Comparison of ENCODE assay signal across 27 cellular contexts in the genomic region with DNA sequence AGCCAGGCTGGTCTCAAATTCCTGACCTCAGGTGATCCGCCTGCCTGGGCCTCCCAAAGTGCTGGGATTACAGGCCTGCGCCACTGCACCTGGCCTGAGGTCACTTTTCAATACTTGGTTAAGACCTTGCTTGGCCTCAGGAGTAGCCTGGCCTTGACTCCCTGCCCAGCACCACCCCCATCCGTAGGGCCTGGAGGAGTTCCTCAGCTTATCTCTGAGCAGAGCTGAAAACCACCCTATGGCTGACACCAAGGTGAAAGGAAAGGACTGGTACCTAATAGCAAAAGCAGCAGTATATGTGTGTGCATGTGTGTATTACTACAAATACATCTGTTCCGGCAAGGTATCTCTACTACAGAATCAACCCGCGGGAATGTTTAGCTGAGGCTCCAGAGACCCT.
"Had no signal": no experiment of that assay in that cellular context is flagged by ENCODE, and none has a peak within 500 bp of the region (broad histone marks: within the 10 kb centered on the region; RNA-seq: fewer than 3 reads in every experiment).

No MANE protein-coding gene starts in this region.

- H3K4me3 ChIP-seq: coronary artery, mucosa of descending colon, pancreas, right atrium auricular region, thyroid gland, vagina had no signal

- H3K4me1 ChIP-seq: vagina had no signal

- FAIRE-seq: endometrium, frontal cortex, keratinocyte, pancreas, small intestine had no signal

- H3K27me3 ChIP-seq: neutrophil, pancreas, right atrium auricular region, thyroid gland, vagina had no signal

- H3K9me3 Mint-ChIP-seq: immature natural killer cell; natural killer cell treated with Interleukin-12 subunit alpha and Interleukin-12 subunit beta and Interleukin-15 and Interleukin-18, amount 100 ng/mL, for 72 hours; neural crest cell; stimulated activated naive CD8-positive, alpha-beta T cell treated with anti-CD3 and anti-CD28 coated beads, Interleukin-15, amount 100 ng/mL, for 72 hours had no signal

- H3K27ac Mint-ChIP-seq: mesothelial cell of epicardium; naive B cell; natural killer cell treated with Interleukin-12 subunit alpha and Interleukin-12 subunit beta and Interleukin-15 and Interleukin-18, amount 100 ng/mL, for 72 hours; progenitor cell of endocrine pancreas; stimulated activated naive CD8-positive, alpha-beta T cell treated with anti-CD3 and anti-CD28 coated beads, Interleukin-15, amount 100 ng/mL, for 72 hours had no signal

- H3K4me1 Mint-ChIP-seq: mesothelial cell of epicardium; neural crest cell; stimulated activated naive CD8-positive, alpha-beta T cell treated with anti-CD3 and anti-CD28 coated beads, Interleukin-15, amount 100 ng/mL, for 72 hours had no signal

- ATAC-seq: mucosa of descending colon; natural killer cell treated with Interleukin-12 subunit alpha and Interleukin-12 subunit beta and Interleukin-15 and Interleukin-18, amount 100 ng/mL, for 72 hours; stimulated activated naive CD8-positive, alpha-beta T cell treated with anti-CD3 and anti-CD28 coated beads, Interleukin-15, amount 100 ng/mL, for 72 hours had no signal

- H3K36me3 Mint-ChIP-seq: mesothelial cell of epicardium; naive B cell; natural killer cell treated with Interleukin-12 subunit alpha and Interleukin-12 subunit beta and Interleukin-15 and Interleukin-18, amount 100 ng/mL, for 72 hours had no signal

- H3K27ac ChIP-seq: coronary artery, neutrophil, pancreas, right atrium auricular region, thyroid gland, vagina had no signal

- H3K4me3 Mint-ChIP-seq: immature natural killer cell; mesothelial cell of epicardium; naive B cell; natural killer cell treated with Interleukin-12 subunit alpha and Interleukin-12 subunit beta and Interleukin-15 and Interleukin-18, amount 100 ng/mL, for 72 hours; neural crest cell; stimulated activated naive CD8-positive, alpha-beta T cell treated with anti-CD3 and anti-CD28 coated beads, Interleukin-15, amount 100 ng/mL, for 72 hours had no signal

- H3K27me3 Mint-ChIP-seq: naive B cell; natural killer cell treated with Interleukin-12 subunit alpha and Interleukin-12 subunit beta and Interleukin-15 and Interleukin-18, amount 100 ng/mL, for 72 hours; stimulated activated naive CD8-positive, alpha-beta T cell treated with anti-CD3 and anti-CD28 coated beads, Interleukin-15, amount 100 ng/mL, for 72 hours had no signal

- H3K36me3 ChIP-seq: neutrophil, pancreas, right atrium auricular region, thyroid gland, vagina had no signal

- DNase-seq: dermis blood vessel endothelial cell; effector memory CD4-positive, alpha-beta T cell; erythroblast; hypothalamus; immature natural killer cell; mesenchymal stem cell; mucosa of descending colon; naive B cell; pancreas; small intestine; stimulated activated CD4-positive, alpha-beta T cell treated with anti-CD3 and anti-CD28 coated beads, Interleukin-15, amount 100 ng/mL, for 24 hours; stimulated activated CD4-positive, alpha-beta T cell treated with anti-CD3 and anti-CD28 coated beads, Interleukin-2, amount 100 ng/mL, for 48 hours; stimulated activated naive CD4-positive, alpha-beta T cell; stimulated activated naive CD8-positive, alpha-beta T cell treated with anti-CD3 and anti-CD28 coated beads, Interleukin-15, amount 100 ng/mL, for 72 hours; thyroid gland; trophoblast cell had no signal

- H3K9me3 ChIP-seq: mucosa of descending colon, neutrophil, pancreas, right atrium auricular region, thyroid gland, vagina had no signal
